8 cellular contexts compared by ENCODE assay signal in the genomic region with DNA sequence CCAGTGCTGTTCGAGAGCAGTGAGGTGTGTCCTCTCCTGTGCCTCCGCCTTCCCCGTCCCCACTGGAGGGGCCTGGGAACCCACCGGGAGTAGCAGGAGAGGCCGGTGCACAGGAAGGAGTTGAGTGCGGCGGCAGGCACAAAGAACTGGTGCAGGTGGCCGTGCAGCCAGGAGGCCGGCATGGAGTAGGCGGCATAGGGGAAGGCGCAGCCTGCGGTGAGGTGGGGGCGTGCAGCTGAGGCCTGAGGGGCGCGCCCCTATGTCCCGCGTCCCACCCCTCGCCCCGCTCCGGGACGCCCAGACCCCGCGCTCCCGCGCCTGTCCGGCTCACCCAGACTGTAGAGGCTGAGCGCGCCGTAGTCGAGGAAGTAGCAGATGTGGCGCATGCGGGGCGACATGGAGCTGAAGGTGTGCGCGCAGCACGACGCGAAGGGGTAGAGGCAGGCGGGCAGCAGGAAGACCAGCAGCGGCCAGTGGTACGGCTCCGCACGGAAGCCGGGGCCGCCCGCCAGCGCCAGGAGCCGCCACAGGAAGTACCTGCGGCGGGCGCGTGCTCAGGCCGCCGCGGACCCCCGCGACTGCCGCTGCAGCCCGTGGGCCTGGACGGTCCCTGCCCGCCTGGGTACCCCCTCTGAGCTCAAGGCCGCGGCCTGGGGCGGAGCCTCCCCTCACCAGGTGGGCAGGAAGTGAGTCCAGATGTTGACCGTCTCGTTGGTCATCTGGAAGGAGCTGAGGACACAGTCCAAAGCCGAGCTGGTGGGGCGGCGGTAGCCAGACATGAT. TPM values are rescaled to one million over a fixed set of nuclear protein-coding genes. Genes with fewer than 3 reads are reported as not detected.
DNase-seq lines count a peak whose midpoint lies in the region; ATAC-seq lines count a peak whose summit lies in the region.

No MANE protein-coding gene starts in this region.

- H3K4ac ChIP-seq in mesendoderm (ENCODE audit: low read depth, low read length) = no peak overlapping the region

- peak overlapping the region in 1 of 3 donors; percentile 78 for H3K27ac Mint-ChIP-seq in IgD-negative memory B cell
- peak overlapping the region; percentile 82 for H3K27ac Mint-ChIP-seq in activated T-helper 1 cell treated with anti-CD3 and anti-CD28 coated beads, Interleukin-12 subunit alpha, Interleukin-12 subunit beta, Interleukin-2, Interleukin-4 antibody, amounts not matched to agents 30 ng/mL and 10 ng/mL and 1 ng/mL, durations not matched to agents 14 hours and 24 hours and 36 hours
- peak overlapping the region; percentile 74 for H3K27ac Mint-ChIP-seq in stimulated activated naive CD8-positive, alpha-beta T cell treated with anti-CD3 and anti-CD28 coated beads, Interleukin-15, Interleukin-2, amounts not matched to agents 100 ng/mL and 50 ng/mL, for 24 hours

- no peak overlapping the region for H3K23ac ChIP-seq in mesendoderm (ENCODE audit: low read length)

- WGBS in mesendoderm (ENCODE audit: extremely low coverage, insufficient coverage, low lambda C conversion rate) = no CpG with 5 or more reads among the region's 69 CpGs

- H4K8ac ChIP-seq in mesendoderm (ENCODE audit: low read depth, low read length) = no peak overlapping the region

- no peak overlapping the region for H3K9ac ChIP-seq in mesendoderm (ENCODE audit: low read length)

- H3K4me2 ChIP-seq in mesendoderm (ENCODE audit: low read length) = no peak overlapping the region

- H3K56ac ChIP-seq in mesendoderm (ENCODE audit: low read length) = no peak overlapping the region

- ATAC-seq in GM21619 (IDR thresholded peaks at IDR 0.05; ENCODE audit: unreplicated experiment) = no peak
- no peak for ATAC-seq in HG03571 (IDR thresholded peaks at IDR 0.05; ENCODE audit: unreplicated experiment)

- peaks cover 5% of the 10 kb centered on the region for H3K36me3 Mint-ChIP-seq in IgD-negative memory B cell
- H3K36me3 Mint-ChIP-seq in activated T-helper 1 cell treated with anti-CD3 and anti-CD28 coated beads, Interleukin-12 subunit alpha, Interleukin-12 subunit beta, Interleukin-2, Interleukin-4 antibody, amounts not matched to agents 30 ng/mL and 10 ng/mL and 1 ng/mL, durations not matched to agents 14 hours and 24 hours and 36 hours (ENCODE audit: low read depth) = peaks cover 14% of the 10 kb centered on the region
- peaks cover 15% of the 10 kb centered on the region for H3K36me3 Mint-ChIP-seq in stimulated activated naive CD8-positive, alpha-beta T cell treated with anti-CD3 and anti-CD28 coated beads, Interleukin-15, Interleukin-2, amounts not matched to agents 100 ng/mL and 50 ng/mL, for 24 hours (ENCODE audit: low read depth)

- no peak overlapping the region for H2BK120ac ChIP-seq in mesendoderm (ENCODE audit: low read depth, low read length)

- no peak overlapping the region for H2BK15ac ChIP-seq in mesendoderm (replicated peaks; ENCODE audit: low read depth)

- no peaks in the 10 kb centered on the region for H3K9me3 Mint-ChIP-seq in IgD-negative memory B cell
- H3K9me3 Mint-ChIP-seq in activated T-helper 1 cell treated with anti-CD3 and anti-CD28 coated beads, Interleukin-12 subunit alpha, Interleukin-12 subunit beta, Interleukin-2, Interleukin-4 antibody, amounts not matched to agents 30 ng/mL and 10 ng/mL and 1 ng/mL, durations not matched to agents 14 hours and 24 hours and 36 hours = no peaks in the 10 kb centered on the region
- H3K9me3 Mint-ChIP-seq in stimulated activated naive CD8-positive, alpha-beta T cell treated with anti-CD3 and anti-CD28 coated beads, Interleukin-15, Interleukin-2, amounts not matched to agents 100 ng/mL and 50 ng/mL, for 24 hours = no peaks in the 10 kb centered on the region

- peaks cover 8% of the 10 kb centered on the region for H3K27me3 Mint-ChIP-seq in IgD-negative memory B cell
- H3K27me3 Mint-ChIP-seq in activated T-helper 1 cell treated with anti-CD3 and anti-CD28 coated beads, Interleukin-12 subunit alpha, Interleukin-12 subunit beta, Interleukin-2, Interleukin-4 antibody, amounts not matched to agents 30 ng/mL and 10 ng/mL and 1 ng/mL, durations not matched to agents 14 hours and 24 hours and 36 hours (ENCODE audit: insufficient read depth) = no peaks in the 10 kb centered on the region
- no peaks in the 10 kb centered on the region for H3K27me3 Mint-ChIP-seq in stimulated activated naive CD8-positive, alpha-beta T cell treated with anti-CD3 and anti-CD28 coated beads, Interleukin-15, Interleukin-2, amounts not matched to agents 100 ng/mL and 50 ng/mL, for 24 hours

- no peaks in the 10 kb centered on the region for H3K79me1 ChIP-seq in mesendoderm (ENCODE audit: low read length)

- H3K4me3 Mint-ChIP-seq in IgD-negative memory B cell = peak overlapping the region; percentile 75 to 95 (median 88)
- H3K4me3 Mint-ChIP-seq in activated T-helper 1 cell treated with anti-CD3 and anti-CD28 coated beads, Interleukin-12 subunit alpha, Interleukin-12 subunit beta, Interleukin-2, Interleukin-4 antibody, amounts not matched to agents 30 ng/mL and 10 ng/mL and 1 ng/mL, durations not matched to agents 14 hours and 24 hours and 36 hours = peak overlapping the region; percentile 75
- peak overlapping the region; percentile 75 for H3K4me3 Mint-ChIP-seq in stimulated activated naive CD8-positive, alpha-beta T cell treated with anti-CD3 and anti-CD28 coated beads, Interleukin-15, Interleukin-2, amounts not matched to agents 100 ng/mL and 50 ng/mL, for 24 hours

- H3K27me3 ChIP-seq in mesendoderm (ENCODE audit: insufficient read depth, low read length, poor library complexity) = no peaks in the 10 kb centered on the region

- no peak overlapping the region for H3K4me3 ChIP-seq in mesendoderm (ENCODE audit: low read length)

- peaks cover 3% of the 10 kb centered on the region for H3K36me3 ChIP-seq in mesendoderm (ENCODE audit: control insufficient read depth, insufficient read depth, low read length)

- H3K27ac ChIP-seq in mesendoderm (ENCODE audit: low read depth, low read length) = no peak overlapping the region

- H3K4me1 ChIP-seq in mesendoderm (ENCODE audit: control insufficient read depth, low read depth, low read length) = no peaks in the 10 kb centered on the region

- DNase-seq in DMS79 (lab: John Stamatoyannopoulos, UW) = peak; percentile 16
- peak; percentile 20 for DNase-seq in activated T-helper 1 cell treated with anti-CD3 and anti-CD28 coated beads, Interleukin-12 subunit alpha, Interleukin-12 subunit beta, Interleukin-2, Interleukin-4 antibody, amounts not matched to agents 30 ng/mL and 10 ng/mL and 1 ng/mL, durations not matched to agents 14 hours and 24 hours and 36 hours (ENCODE audit: low spot score)
- peak; percentile 51 for DNase-seq in hepatic stellate cell (ENCODE audit: low spot score)
- DNase-seq in mesendoderm = no peak

- peaks cover 6 to 7% (median 6%) of the 10 kb centered on the region in 3 donors for H3K4me1 Mint-ChIP-seq in IgD-negative memory B cell
- peaks cover 9% of the 10 kb centered on the region for H3K4me1 Mint-ChIP-seq in activated T-helper 1 cell treated with anti-CD3 and anti-CD28 coated beads, Interleukin-12 subunit alpha, Interleukin-12 subunit beta, Interleukin-2, Interleukin-4 antibody, amounts not matched to agents 30 ng/mL and 10 ng/mL and 1 ng/mL, durations not matched to agents 14 hours and 24 hours and 36 hours (ENCODE audit: low read depth)
- H3K4me1 Mint-ChIP-seq in stimulated activated naive CD8-positive, alpha-beta T cell treated with anti-CD3 and anti-CD28 coated beads, Interleukin-15, Interleukin-2, amounts not matched to agents 100 ng/mL and 50 ng/mL, for 24 hours (ENCODE audit: low read depth) = peaks cover 20% of the 10 kb centered on the region

- H4K5ac ChIP-seq in mesendoderm (ENCODE audit: low read length) = no peak overlapping the region

- H2AK5ac ChIP-seq in mesendoderm (ENCODE audit: low read length) = no peak overlapping the region

- no peaks in the 10 kb centered on the region for H3K79me2 ChIP-seq in mesendoderm (ENCODE audit: control insufficient read depth, insufficient read depth, low read length)

- no peak overlapping the region for H2BK5ac ChIP-seq in mesendoderm (ENCODE audit: low read length)

- intact Hi-C loops in activated T-helper 1 cell treated with anti-CD3 and anti-CD28 coated beads, Interleukin-12 subunit alpha, Interleukin-12 subunit beta, Interleukin-2, Interleukin-4 antibody, amounts not matched to agents 30 ng/mL and 10 ng/mL and 1 ng/mL, durations not matched to agents 14 hours and 24 hours and 36 hours (cut with micrococcal nuclease) = no loop called here

- no peak overlapping the region for H3K18ac ChIP-seq in mesendoderm (ENCODE audit: low read length)

RNA-seq across cellular contexts. Expression of a gene that starts 2.2 kb away (rescaled TPM):
- polyA plus RNA-seq in IgD-negative memory B cell = 0.44 TPM
- 5.0 and 5.2 TPM in 2 replicates for total RNA-seq in activated T-helper 1 cell treated with anti-CD3 and anti-CD28 coated beads, Interleukin-12 subunit alpha, Interleukin-12 subunit beta, Interleukin-2, Interleukin-4 antibody, amounts not matched to agents 30 ng/mL and 10 ng/mL and 1 ng/mL, durations not matched to agents 14 hours and 24 hours and 36 hours
- polyA plus RNA-seq in mesendoderm (2013, experiment 1 of 2) = 2.7 TPM
- 3.0 TPM for polyA plus RNA-seq in mesendoderm (2013, experiment 2 of 2)

RNA-seq across cellular contexts. Expression of a gene that starts 3.7 kb away (rescaled TPM):
- polyA plus RNA-seq in IgD-negative memory B cell = not detected
- total RNA-seq in activated T-helper 1 cell treated with anti-CD3 and anti-CD28 coated beads, Interleukin-12 subunit alpha, Interleukin-12 subunit beta, Interleukin-2, Interleukin-4 antibody, amounts not matched to agents 30 ng/mL and 10 ng/mL and 1 ng/mL, durations not matched to agents 14 hours and 24 hours and 36 hours = 1.8 and 2.5 TPM in 2 replicates
- polyA plus RNA-seq in mesendoderm (2013, experiment 1 of 2) = 0.13 TPM
- 0.15 TPM for polyA plus RNA-seq in mesendoderm (2013, experiment 2 of 2)

RNA-seq across cellular contexts. Expression of a gene that starts 32.8 kb away (rescaled TPM):
- polyA plus RNA-seq in IgD-negative memory B cell = 87.0 TPM
- 105 and 111 TPM in 2 replicates for total RNA-seq in activated T-helper 1 cell treated with anti-CD3 and anti-CD28 coated beads, Interleukin-12 subunit alpha, Interleukin-12 subunit beta, Interleukin-2, Interleukin-4 antibody, amounts not matched to agents 30 ng/mL and 10 ng/mL and 1 ng/mL, durations not matched to agents 14 hours and 24 hours and 36 hours
- 115 TPM for polyA plus RNA-seq in mesendoderm (2013, experiment 1 of 2)
- polyA plus RNA-seq in mesendoderm (2013, experiment 2 of 2) = 112 TPM

RNA-seq across cellular contexts. Expression of a gene that starts 37.0 kb away (rescaled TPM):
- polyA plus RNA-seq in IgD-negative memory B cell = 27.2 TPM
- 95.6 TPM in 2 replicates for total RNA-seq in activated T-helper 1 cell treated with anti-CD3 and anti-CD28 coated beads, Interleukin-12 subunit alpha, Interleukin-12 subunit beta, Interleukin-2, Interleukin-4 antibody, amounts not matched to agents 30 ng/mL and 10 ng/mL and 1 ng/mL, durations not matched to agents 14 hours and 24 hours and 36 hours
- polyA plus RNA-seq in mesendoderm (2013, experiment 1 of 2) = 52.2 TPM
- 51.8 TPM for polyA plus RNA-seq in mesendoderm (2013, experiment 2 of 2)

RNA-seq across cellular contexts. Expression of a gene that starts 38.5 kb away (rescaled TPM):
- polyA plus RNA-seq in IgD-negative memory B cell = 9.3 TPM
- total RNA-seq in activated T-helper 1 cell treated with anti-CD3 and anti-CD28 coated beads, Interleukin-12 subunit alpha, Interleukin-12 subunit beta, Interleukin-2, Interleukin-4 antibody, amounts not matched to agents 30 ng/mL and 10 ng/mL and 1 ng/mL, durations not matched to agents 14 hours and 24 hours and 36 hours = 8.9 and 9.6 TPM in 2 replicates
- 0.48 TPM for polyA plus RNA-seq in mesendoderm (2013, experiment 1 of 2)
- polyA plus RNA-seq in mesendoderm (2013, experiment 2 of 2) = 0.56 TPM
